Comparison of ENCODE assay signal across 18 cellular contexts in the genomic region with DNA sequence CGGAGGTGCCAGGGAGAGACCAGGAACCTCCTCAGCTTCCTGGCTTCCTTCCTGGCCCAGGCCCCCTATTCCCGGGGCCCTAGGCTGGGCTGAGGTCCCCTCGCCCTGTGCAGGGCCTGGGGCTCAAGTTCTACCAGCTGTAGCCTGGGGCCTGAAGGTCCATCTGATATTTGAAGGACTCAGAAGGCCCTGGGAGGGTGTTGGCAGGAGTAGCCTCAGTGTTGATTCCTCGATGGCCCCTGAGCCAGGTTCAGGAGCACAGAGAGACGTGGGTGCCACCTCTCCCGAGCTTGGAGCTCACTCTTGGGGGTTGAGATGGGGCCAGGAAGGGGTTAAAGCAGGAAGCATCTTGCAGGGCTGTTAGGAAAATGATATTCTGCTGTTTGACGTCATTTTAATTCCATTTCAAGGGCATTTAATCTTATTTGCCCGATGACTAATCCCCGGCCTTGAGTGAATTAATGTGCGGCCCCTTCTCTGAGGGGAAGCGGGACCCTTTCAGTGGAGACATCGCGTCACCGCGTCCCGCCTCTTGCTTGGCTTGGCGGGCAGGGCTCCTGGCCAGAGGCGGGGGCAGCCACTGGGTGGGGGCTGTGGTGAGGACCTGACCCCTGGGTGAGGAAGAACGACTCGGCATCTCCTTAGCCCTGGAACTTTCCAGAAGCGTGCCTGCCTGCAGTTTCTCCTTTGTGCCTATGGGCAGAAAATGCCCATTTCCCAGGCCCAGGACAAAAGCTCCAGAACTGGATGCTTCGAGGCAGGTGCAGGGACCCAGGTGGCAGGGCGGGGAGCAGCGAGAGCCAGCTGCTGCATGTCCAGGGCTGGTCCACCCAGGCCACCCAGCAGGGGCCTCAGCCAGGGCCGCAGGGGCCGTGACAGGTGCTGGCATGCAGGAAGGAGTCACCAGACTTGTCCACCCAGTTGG.
DNase-seq lines count a peak whose midpoint lies in the region; ATAC-seq, FAIRE-seq and TF ChIP-seq lines count a peak whose summit lies in the region.
"Had no signal": no experiment of that assay in that cellular context is flagged by ENCODE, and none has a peak within 500 bp of the region (broad histone marks: within the 10 kb centered on the region; RNA-seq: fewer than 3 reads in every experiment).

No MANE protein-coding gene starts in this region.

- no peak for FAIRE-seq in D721Med (lab: Jason Lieb, UNC)

- no peaks in the 10 kb centered on the region for H3K36me3 ChIP-seq in MG63
- H3K36me3 ChIP-seq: breast epithelium had no signal

- ATAC-seq in left cardiac atrium (peak in 1 of 2 donors; percentile 47), GM21529 (IDR thresholded peaks at IDR 0.05; ENCODE audit: unreplicated experiment) (no peak)
- ATAC-seq: activated CD8-positive, alpha-beta memory T cell treated with anti-CD3 and anti-CD28 coated beads, Interleukin-2, amount 10 ng/mL, durations not matched to agents 7 days and 5 days; natural killer cell treated with Interleukin-12 subunit alpha and Interleukin-12 subunit beta and Interleukin-15 and Interleukin-18, amount 100 ng/mL, for 72 hours; PC-3 had no signal

- no peak overlapping the region for H3K4me3 ChIP-seq in MG63
- H3K4me3 ChIP-seq: breast epithelium, lung had no signal

- DNase-seq in D721Med (ENCODE audit: insufficient read length, low spot score): peak; percentile 86
- peak; percentile 87 for DNase-seq in SK-N-DZ (ENCODE audit: low spot score)
- peak; percentile 70 for DNase-seq in left cardiac atrium
- DNase-seq in posterior vena cava (ENCODE audit: low spot score): peak; percentile 80
- DNase-seq in GM10248 (ENCODE audit: extremely low spot score): no peak
- no peak for DNase-seq in MG63
- DNase-seq in NCI-H2227 (lab: John Stamatoyannopoulos, UW; ENCODE audit: unreplicated experiment): no peak
- DNase-seq: activated CD8-positive, alpha-beta memory T cell treated with anti-CD3 and anti-CD28 coated beads, Interleukin-2, amount 10 ng/mL, durations not matched to agents 7 days and 5 days; activated naive CD4-positive, alpha-beta T cell; DMS79; NCI-H1417; NCI-H446 treated with DMSO at 0.1 percent for 48 hours; PC-3; stimulated activated CD4-positive, alpha-beta T cell treated with anti-CD3 and anti-CD28 coated beads, Interleukin-1b, Interleukin-23, amount 100 ng/mL, for 48 hours had no signal

- POLR2A ChIA-PET in GM10248 (lab: Yijun Ruan, JAX): no interaction called here

- CTCF ChIA-PET in GM10248 (lab: Yijun Ruan, JAX): no interaction called here

- H3K9me3 ChIP-seq in MG63: no peaks in the 10 kb centered on the region
- H3K9me3 ChIP-seq: breast epithelium had no signal

- intact Hi-C loops in left cardiac atrium (cut with DNase I): no loop called here
- intact Hi-C loops in posterior vena cava (cut with DNase I): no loop called here

- H3K27me3 ChIP-seq in MG63: no peaks in the 10 kb centered on the region

- no peak for TF ChIP-seq CTCF in D721Med (IDR thresholded peaks at IDR 0.05; ENCODE audit: insufficient read depth, missing control alignments)
- no peak for TF ChIP-seq CTCF in GM10248 (IDR thresholded peaks at IDR 0.05; ENCODE audit: control extremely low read depth, extremely low read depth, low read depth, missing control alignments)

Comparison
In these comparisons a context has a peak if more than half of its experiments do, and no peak if none do; other contexts are left out.
1. DNase-seq: peak in D721Med (single experiment), SK-N-DZ (single experiment), left cardiac atrium (single experiment) and posterior vena cava (single experiment); none in GM10248 (single experiment), MG63 (single experiment) and NCI-H2227 (single experiment).